1 cellular context compared by ENCODE assay signal in genomic region chr22:31135706-31136105, GRCh38.
TF ChIP-seq lines count a peak whose summit lies in the region.

No MANE protein-coding gene starts in this region.

TF ChIP-seq in HepG2, 621 proteins besides CTCF, POLR2A, EP300 and RAD21:
- TF ChIP-seq ZNF446 (CRISPR knock-in tag; IDR thresholded peaks at IDR 0.05) (no peak), EED (CRISPR knock-in tag; IDR thresholded peaks at IDR 0.05) (peak; percentile 53; the same call in 1 of the 2 replicates), AHDC1 (CRISPR knock-in tag; IDR thresholded peaks at IDR 0.05; ENCODE audit: borderline replicate concordance) (no peak)
